Comparison of ENCODE assay signal across 25 cellular contexts in genomic region chr9:82474235-82474634, GRCh38.
"Had no signal": no experiment of that assay in that cellular context is flagged by ENCODE, and none has a peak within 500 bp of the region (broad histone marks: within the 10 kb centered on the region; RNA-seq: fewer than 3 reads in every experiment).

No MANE protein-coding gene starts in this region.

- ATAC-seq: activated CD8-positive, alpha-beta T cell treated with anti-CD3 and anti-CD28 coated beads for 36 hours; activated naive CD8-positive, alpha-beta T cell treated with anti-CD3 and anti-CD28 coated beads, Interleukin-2, amount 50 U/mL, for 24 hours; activated T-cell treated with anti-CD3 and anti-CD28 coated beads, Interleukin-2, amount 50 U/mL, for 4 hours; activated T-cell treated with anti-CD3 and anti-CD28 coated beads, Interleukin-2, amount 50 U/mL, for 72 hours; activated T-helper 17 cell treated with anti-CD3 and anti-CD28 coated beads, Interleukin-2, amount 50 U/mL, for 72 hours had no signal

- DNase-seq: activated B cell treated with CpG ODN at 0.5 μM for 24 hours; activated CD4-positive, alpha-beta memory T cell treated with anti-CD3 and anti-CD28 coated beads for 36 hours; activated CD4-positive, alpha-beta T cell treated with anti-CD3 and anti-CD28 coated beads for 4 hours; activated CD4-positive, alpha-beta T cell treated with anti-CD3 and anti-CD28 coated beads, Interleukin-2, amount 10 ng/mL, durations not matched to agents 24 days and 14 days; activated CD4-positive, alpha-beta T cell treated with anti-CD3 and anti-CD28 coated beads, Interleukin-2, amount 50 U/mL, for 1 hour; activated CD4-positive, alpha-beta T cell treated with anti-CD3 and anti-CD28 coated beads, Interleukin-2, amount 50 U/mL, for 4 hours; activated CD4-positive, CD25-positive, alpha-beta regulatory T cell treated with anti-CD3 and anti-CD28 coated beads, Interleukin-2, amount 50 U/mL, for 72 hours; activated CD8-positive, alpha-beta memory T cell treated with anti-CD3 and anti-CD28 coated beads, Interleukin-2, amount 50 U/mL, for 4 hours; activated CD8-positive, alpha-beta T cell treated with anti-CD3 and anti-CD28 coated beads for 36 hours; activated effector memory CD4-positive, alpha-beta T cell treated with anti-CD3 and anti-CD28 coated beads, Interleukin-2, amount 50 U/mL, for 16 hours; activated naive CD4-positive, alpha-beta T cell treated with anti-CD3 and anti-CD28 coated beads, Interleukin-2, amount 10 ng/mL, durations not matched to agents 7 days and 5 days; activated naive CD4-positive, alpha-beta T cell treated with Interleukin-2 at 50 U/mL for 16 hours; activated naive CD8-positive, alpha-beta T cell treated with anti-CD3 and anti-CD28 coated beads, Interleukin-2, amount 10 ng/mL, durations not matched to agents 7 days and 5 days; activated naive CD8-positive, alpha-beta T cell treated with anti-CD3 and anti-CD28 coated beads, Interleukin-2, amount 50 U/mL, for 24 hours; activated T-cell treated with anti-CD3 and anti-CD28 coated beads for 4 hours; activated T-cell treated with anti-CD3 and anti-CD28 coated beads, Interleukin-2, amount 50 U/mL, for 1 hour; activated T-cell treated with anti-CD3 and anti-CD28 coated beads, Interleukin-2, amount 50 U/mL, for 4 hours; activated T-cell treated with anti-CD3 and anti-CD28 coated beads, Interleukin-2, amount 50 U/mL, for 72 hours; amygdala; anterior cingulate cortex; caudate nucleus; T-helper 1 cell; T-helper 2 cell; T-helper 9 cell had no signal
